6 cellular contexts compared by ENCODE assay signal in the genomic region with DNA sequence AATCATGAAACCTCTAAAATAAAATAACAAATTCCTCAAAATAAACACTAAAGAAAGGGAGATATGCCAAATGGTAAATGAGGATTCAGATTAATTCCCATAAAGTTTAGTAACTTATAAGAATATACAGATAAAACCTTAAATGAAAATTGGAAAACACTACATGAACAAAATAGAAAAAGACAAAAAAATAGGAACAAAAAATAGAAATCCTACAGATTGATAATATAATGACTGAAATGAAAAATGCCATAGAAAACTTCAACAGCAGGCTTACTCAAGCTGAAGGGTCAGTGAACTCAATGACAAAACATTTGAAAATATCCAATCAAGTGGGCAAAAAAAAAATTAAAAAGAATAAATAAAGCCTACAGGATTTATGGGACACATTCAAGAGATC.
"Had no signal": no experiment of that assay in that cellular context is flagged by ENCODE, and none has a peak within 500 bp of the region (broad histone marks: within the 10 kb centered on the region; RNA-seq: fewer than 3 reads in every experiment).

No MANE protein-coding gene starts in this region.

- ATAC-seq: GM23338, HepG2 had no signal

- DNase-seq: H9, HCEC 1CT, HFFc6, KBM-7 had no signal
